ENCODE assay signal across 16 cellular contexts in the genomic region with DNA sequence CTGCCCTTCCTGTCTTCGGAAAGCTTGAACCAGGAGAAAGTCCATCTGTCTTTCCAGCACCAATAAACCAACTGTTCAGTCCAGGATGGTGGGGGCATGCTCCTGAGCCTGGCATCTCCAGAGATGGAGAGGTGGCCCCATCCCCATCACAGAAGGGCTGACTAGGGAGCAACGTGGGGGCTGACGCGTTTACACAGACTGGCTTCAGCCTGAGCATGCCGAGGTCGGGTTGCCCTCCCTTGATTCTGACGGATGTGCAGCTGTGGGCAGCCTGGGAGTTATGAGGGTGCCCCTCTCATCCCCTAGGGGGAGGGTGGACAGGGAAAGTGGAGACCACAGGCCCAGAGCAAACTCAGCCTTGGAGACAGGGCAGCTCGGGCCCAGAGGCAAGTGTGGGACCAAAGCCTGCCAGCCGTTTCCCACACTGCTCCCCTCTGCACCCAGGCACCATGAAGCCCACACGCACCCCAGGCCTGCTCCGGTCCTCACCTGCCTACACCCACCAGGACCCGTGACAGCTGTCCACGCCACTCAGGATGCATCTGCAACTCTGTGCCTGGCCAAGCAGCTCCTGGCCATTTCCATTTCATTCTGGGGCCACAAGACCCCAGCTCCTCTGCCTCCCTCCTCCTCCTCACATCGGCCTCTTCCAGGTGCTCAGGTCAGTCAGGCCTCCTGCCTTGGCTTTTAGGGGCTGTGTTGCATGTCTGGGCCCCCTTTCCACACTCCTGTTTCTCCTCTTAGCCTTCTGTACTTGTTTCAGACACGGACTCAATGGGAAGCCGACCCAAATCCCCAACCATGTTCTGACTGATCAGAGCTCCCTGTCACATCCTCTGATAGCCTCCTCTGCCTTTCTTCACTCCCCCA. TPM values are rescaled to one million over a fixed set of nuclear protein-coding genes. Genes with fewer than 3 reads are reported as not detected.
A peak's percentile ranks its signal among the peaks of the same experiment; 100 is the strongest.
DNase-seq lines count a peak whose midpoint lies in the region; ATAC-seq, FAIRE-seq and TF ChIP-seq lines count a peak whose summit lies in the region.
"Had no signal": no experiment of that assay in that cellular context is flagged by ENCODE, and none has a peak within 500 bp of the region (broad histone marks: within the 10 kb centered on the region; RNA-seq: fewer than 3 reads in every experiment).

No MANE protein-coding gene starts in this region.

- no peak overlapping the region for H3K9ac ChIP-seq in HepG2 (ENCODE audit: insufficient read depth, low read depth, low read length)

- intact Hi-C loops in right lobe of liver (cut with DNase I) = loop anchor here (10.0 kb wide), 2 partner anchors 73 to 263 kb away; a partner anchor contains a TSS
- intact Hi-C loops in HepG2 (cut with micrococcal nuclease; ENCODE audit: unreplicated experiment) = no loop called here
- intact Hi-C loops in left ventricle myocardium inferior (cut with micrococcal nuclease) = loop anchor here (10.0 kb wide), 2 partner anchors 63 to 263 kb away; a partner anchor contains a TSS
- intact Hi-C loops in posterior cingulate gyrus (cut with DNase I) = loop anchor here (2.0 kb wide), 1 partner anchor 257 kb away; no protein-coding TSS in a partner anchor

- H3K4me2 ChIP-seq in HepG2 (ENCODE audit: low read depth, low read length) = no peak overlapping the region

- WGBS in right lobe of liver (ENCODE audit: insufficient coverage, low coverage, low lambda C conversion rate, missing lambda C conversion rate) = 48% methylated on average over 5 of the region's 16 CpGs
- 84% methylated on average over 12 of the region's 16 CpGs for WGBS in HepG2 (ENCODE audit: low lambda C conversion rate)

- TF ChIP-seq EP300 in HepG2 (IDR thresholded peaks at IDR 0.05; ENCODE audit: low read depth in 2 of 2, low read length in 2 of 2) (no peak), HepG2 (CRISPR knock-in tag; IDR thresholded peaks at IDR 0.05; ENCODE audit: borderline replicate concordance) (no peak)

- in situ Hi-C loops in HepG2 (cut with HindIII; ENCODE audit: extremely low pct_ligation_motif_present, low pct_unique_long_range_greater_than_20kb) = loop anchor here (10.0 to 25.0 kb wide), 2 partner anchors 63 to 230 kb away; a partner anchor contains a TSS

- TF ChIP-seq CTCF in right lobe of liver (IDR thresholded peaks at IDR 0.05) (no peak), HepG2 (CRISPR knock-in tag; IDR thresholded peaks at IDR 0.05) (no peak), left ventricle myocardium inferior (IDR thresholded peaks at IDR 0.05; ENCODE audit: borderline replicate concordance) (no peak)

- CTCF ChIA-PET in HepG2 (lab: Yijun Ruan, JAX; ENCODE audit: low intra/inter-chr PET ratio, low total read pairs) = interaction anchor here (3.6 kb wide), 1 partner anchor 66 kb away, joined by 27 read pairs; no protein-coding TSS in a partner anchor

- no peaks in the 10 kb centered on the region for H4K20me1 ChIP-seq in HepG2 (ENCODE audit: insufficient read depth, low read length)

- POLR2A ChIA-PET in HepG2 (lab: Yijun Ruan, JAX) = no interaction called here

- no peak overlapping the region for H2AFZ ChIP-seq in HepG2 (ENCODE audit: low read length)

- H3K27me3 ChIP-seq in right lobe of liver (no peaks in the 10 kb centered on the region), HepG2 (ENCODE audit: control insufficient read depth in 1 of 2, insufficient read depth in 2 of 2, low read length in 2 of 2) (no peaks in the 10 kb centered on the region), left ventricle myocardium inferior (ENCODE audit: low read depth) (no peaks in the 10 kb centered on the region)
- H3K27me3 ChIP-seq: foreskin keratinocyte had no signal

- no peak for FAIRE-seq in HepG2 (lab: Jason Lieb, UNC)

- H3K36me3 ChIP-seq in right lobe of liver (peaks cover 0 to 95% (median 34%) of the 10 kb centered on the region in 4 donors), HepG2 (replicated peaks in 1 of 2; ENCODE audit: control insufficient read depth in 1 of 2, insufficient read depth in 2 of 2, low read length in 2 of 2) (no peaks in the 10 kb centered on the region), left ventricle myocardium inferior (no peaks in the 10 kb centered on the region)

- H3K4me3 ChIP-seq in right lobe of liver = no peak overlapping the region
- H3K4me3 ChIP-seq in HepG2 (replicated peaks in 1 of 3; ENCODE audit: insufficient read depth in 1 of 3, low read depth in 2 of 3, low read length in 3 of 3) = no peak overlapping the region
- H3K4me3 ChIP-seq in left ventricle myocardium inferior = no peak overlapping the region

- H3K4me1 ChIP-seq in right lobe of liver (no peaks in the 10 kb centered on the region), HepG2 (ENCODE audit: insufficient read depth, low read length) (peaks cover 10% of the 10 kb centered on the region), left ventricle myocardium inferior (peaks cover 5% of the 10 kb centered on the region)
- H3K4me1 ChIP-seq: foreskin keratinocyte had no signal

- TF ChIP-seq RAD21 in HepG2 (CRISPR knock-in tag; IDR thresholded peaks at IDR 0.05) = no peak

- BruUV-seq in HepG2 (replicated peaks; lab: Mats Ljungman, UMichigan) = no TSS peak

- H3K27ac ChIP-seq in right lobe of liver (no peak overlapping the region), HepG2 (ENCODE audit: extremely low read length, insufficient read depth, low read length) (no peak overlapping the region), left ventricle myocardium inferior (replicated peaks) (no peak overlapping the region)
- H3K27ac ChIP-seq: foreskin keratinocyte had no signal

- DNase-seq in right lobe of liver (peak; percentile 8 to 51 (median 39)), HepG2 (ENCODE audit: low spot score) (no peak), left ventricle myocardium inferior (peak; percentile 4), posterior cingulate gyrus (peak in 7 of 10 donors; percentile 3 to 79 (median 11)), amniotic stem cell (lab: John Stamatoyannopoulos, UW) (no peak), DMS79 (lab: John Stamatoyannopoulos, UW) (no peak), dedifferentiated amniotic fluid mesenchymal stem cell (ENCODE audit: extremely low spot score) (no peak), NCI-H2227 (lab: John Stamatoyannopoulos, UW; ENCODE audit: unreplicated experiment) (no peak)
- DNase-seq: activated CD4-positive, alpha-beta T cell treated with anti-CD3 and anti-CD28 coated beads, Interleukin-2, amount 10 ng/mL, durations not matched to agents 24 days and 14 days; activated naive CD4-positive, alpha-beta T cell; foreskin keratinocyte; NCI-H1105; NK-92 treated with Interleukin-12 subunit alpha and Interleukin-12 subunit beta, amount 100 ng/mL, for 24 hours had no signal

- H3K79me2 ChIP-seq in HepG2 (ENCODE audit: insufficient read depth, low read length) = no peaks in the 10 kb centered on the region

- H3K9me3 ChIP-seq in right lobe of liver = no peaks in the 10 kb centered on the region
- no peaks in the 10 kb centered on the region for H3K9me3 ChIP-seq in HepG2 (ENCODE audit: low read length)
- H3K9me3 ChIP-seq in left ventricle myocardium inferior (replicated peaks) = no peaks in the 10 kb centered on the region

- ATAC-seq in right lobe of liver = peak in 1 of 4 donors; percentile 1
- no peak for ATAC-seq in HepG2
- ATAC-seq: foreskin keratinocyte, HCT116 had no signal

- TF ChIP-seq POLR2A in right lobe of liver (IDR thresholded peaks at IDR 0.05) (no peak), HepG2 (IDR thresholded peaks at IDR 0.05; ENCODE audit: insufficient read depth in 1 of 2, low read depth in 2 of 2, low read length in 2 of 2) (no peak)

RNA-seq across cellular contexts. Expression of a gene that starts 48.2 kb away (rescaled TPM):
- total RNA-seq in right lobe of liver (10 to 100 TPM; 12.7 to 29.1 (median 15.9) TPM), HepG2 (2016; rRNA removed; fragmentation: Illumina TruSeq; extraction: Trizol) (16.2 and 26.0 TPM in 2 replicates), left ventricle myocardium inferior (30.2 TPM)
- total RNA-seq in HepG2 (2016; cell fraction: cytosol; rRNA removed; fragmentation: Illumina TruSeq; extraction: Trizol; ENCODE audit: low read depth) = 13.0 and 13.9 TPM in 2 replicates
- total RNA-seq in HepG2 (2016; cell fraction: insoluble cytoplasmic fraction; rRNA removed; fragmentation: Illumina TruSeq; extraction: Trizol) = 14.4 and 25.9 TPM in 2 replicates
- 26.7 and 29.5 TPM in 2 replicates for total RNA-seq in HepG2 (2016; cell fraction: membrane; rRNA removed; fragmentation: Illumina TruSeq; extraction: Trizol)
- 29.5 and 32.0 TPM in 2 replicates for total RNA-seq in HepG2 (2016; cell fraction: nucleus; rRNA removed; fragmentation: Illumina TruSeq; extraction: Trizol)
- polyA plus RNA-seq in HepG2 (2011; rRNA removed) = 71.1 and 86.1 TPM in 2 replicates
- 96.6 and 106 TPM in 2 replicates for polyA plus RNA-seq in HepG2 (2011; cell fraction: cytosol; rRNA removed)
- polyA plus RNA-seq in HepG2 (2011; cell fraction: nucleus; rRNA removed) = 91.3 and 94.1 TPM in 2 replicates
- polyA plus RNA-seq in HepG2 (2012) = 29.5 and 44.0 TPM in 2 replicates
- 14.8 and 14.9 TPM in 2 replicates for polyA plus RNA-seq in HepG2 (2016; cell fraction: cytosol; fragmentation: Illumina TruSeq; extraction: Trizol; ENCODE audit: low read depth)
- polyA plus RNA-seq in HepG2 (2016; cell fraction: insoluble cytoplasmic fraction; fragmentation: Illumina TruSeq; extraction: Trizol; ENCODE audit: low read depth) = 15.7 and 17.4 TPM in 2 replicates
- polyA plus RNA-seq in HepG2 (2016; cell fraction: membrane; fragmentation: Illumina TruSeq; extraction: Trizol; ENCODE audit: low read depth) = 21.4 and 26.3 TPM in 2 replicates
- polyA plus RNA-seq in HepG2 (2016; cell fraction: nucleus; fragmentation: Illumina TruSeq; extraction: Trizol; ENCODE audit: insufficient read depth, low read depth) = 46.8 and 48.2 TPM in 2 replicates
- polyA minus RNA-seq in HepG2 (2011; rRNA and poly(A)+ RNA removed; ENCODE audit: low replicate concordance) = 115 and 139 TPM in 2 replicates
- polyA minus RNA-seq in HepG2 (2011; cell fraction: cytosol; rRNA and poly(A)+ RNA removed) = 31.0 and 41.7 TPM in 2 replicates
- 32.1 and 40.2 TPM in 2 replicates for polyA minus RNA-seq in HepG2 (2011; cell fraction: nucleus; rRNA and poly(A)+ RNA removed)

RNA-seq across cellular contexts. Expression of a gene that starts 48.3 kb away (rescaled TPM):
- total RNA-seq in right lobe of liver (100 to 1,000 TPM in 5 of 6 experiments, 10 to 100 TPM in 1; 94.9 to 962 (median 353) TPM), HepG2 (2016; rRNA removed; fragmentation: Illumina TruSeq; extraction: Trizol) (20.8 and 28.7 TPM in 2 replicates), left ventricle myocardium inferior (24.3 TPM)
- 5.0 and 5.4 TPM in 2 replicates for total RNA-seq in HepG2 (2016; cell fraction: cytosol; rRNA removed; fragmentation: Illumina TruSeq; extraction: Trizol; ENCODE audit: low read depth)
- 19.2 and 30.5 TPM in 2 replicates for total RNA-seq in HepG2 (2016; cell fraction: insoluble cytoplasmic fraction; rRNA removed; fragmentation: Illumina TruSeq; extraction: Trizol)
- total RNA-seq in HepG2 (2016; cell fraction: membrane; rRNA removed; fragmentation: Illumina TruSeq; extraction: Trizol) = 7.0 and 9.4 TPM in 2 replicates
- total RNA-seq in HepG2 (2016; cell fraction: nucleus; rRNA removed; fragmentation: Illumina TruSeq; extraction: Trizol) = 31.8 and 38.2 TPM in 2 replicates
- 10.5 and 11.2 TPM in 2 replicates for polyA plus RNA-seq in HepG2 (2011; rRNA removed)
- polyA plus RNA-seq in HepG2 (2011; cell fraction: cytosol; rRNA removed) = 7.0 and 9.9 TPM in 2 replicates
- 20.7 and 30.5 TPM in 2 replicates for polyA plus RNA-seq in HepG2 (2011; cell fraction: nucleus; rRNA removed)
- polyA plus RNA-seq in HepG2 (2012) = 19.0 TPM in 2 replicates
- 2.5 and 2.7 TPM in 2 replicates for polyA plus RNA-seq in HepG2 (2016; cell fraction: cytosol; fragmentation: Illumina TruSeq; extraction: Trizol; ENCODE audit: low read depth)
- 18.2 and 19.3 TPM in 2 replicates for polyA plus RNA-seq in HepG2 (2016; cell fraction: insoluble cytoplasmic fraction; fragmentation: Illumina TruSeq; extraction: Trizol; ENCODE audit: low read depth)
- polyA plus RNA-seq in HepG2 (2016; cell fraction: membrane; fragmentation: Illumina TruSeq; extraction: Trizol; ENCODE audit: low read depth) = 2.9 and 5.1 TPM in 2 replicates
- polyA plus RNA-seq in HepG2 (2016; cell fraction: nucleus; fragmentation: Illumina TruSeq; extraction: Trizol; ENCODE audit: insufficient read depth, low read depth) = 40.2 and 43.0 TPM in 2 replicates
- polyA minus RNA-seq in HepG2 (2011; rRNA and poly(A)+ RNA removed; ENCODE audit: low replicate concordance) = 0.05 and 25.1 TPM in 2 replicates
- polyA minus RNA-seq in HepG2 (2011; cell fraction: cytosol; rRNA and poly(A)+ RNA removed) = 6.9 and 7.7 TPM in 2 replicates
- polyA minus RNA-seq in HepG2 (2011; cell fraction: nucleus; rRNA and poly(A)+ RNA removed) = 20.6 and 24.5 TPM in 2 replicates
- total RNA-seq: activated CD4-positive, alpha-beta T cell treated with anti-CD3 and anti-CD28 coated beads, Interleukin-2, amount 10 ng/mL, durations not matched to agents 24 days and 14 days; T-helper 2 cell treated with Interferon-gamma antibody and Interleukin-4, amounts not matched to agents 100 ng/mL and 5 ng/mL, for 36 hours had no signal
- polyA plus RNA-seq: AG04450 had no signal

Comparison
In these comparisons a context has a peak if more than half of its experiments do, and no peak if none do; other contexts are left out.
1. DNase-seq: peak in right lobe of liver (3 of 3), left ventricle myocardium inferior (single experiment) and posterior cingulate gyrus (7 of 10); none in HepG2 (single experiment), amniotic stem cell (single experiment), DMS79 (single experiment), dedifferentiated amniotic fluid mesenchymal stem cell (single experiment) and NCI-H2227 (single experiment).